ENCODE assay signal across 1 cellular context in genomic region chr2:168482245-168482644, GRCh38.
TF ChIP-seq lines count a peak whose summit lies in the region.

No MANE protein-coding gene starts in this region.

TF ChIP-seq in GM12878, 131 proteins besides CTCF, POLR2A, EP300 and RAD21:
- TF ChIP-seq PRDM15 (CRISPR knock-in tag; IDR thresholded peaks at IDR 0.05), result no peak
- TF ChIP-seq KAT2A (conservative IDR thresholded peaks at IDR 0.05; ENCODE audit: control insufficient read depth, low read depth, low read length), result no peak
- TF ChIP-seq CHD1 (IDR thresholded peaks at IDR 0.05; ENCODE audit: low read depth, low read length), result no peak
- TF ChIP-seq HDGF (IDR thresholded peaks at IDR 0.05), result no peak
- no peak for TF ChIP-seq ZNF24 (IDR thresholded peaks at IDR 0.05)
- no peak for TF ChIP-seq YY1 (IDR thresholded peaks at IDR 0.05; ENCODE audit: low read depth, low read length)
TF ChIP-seq in GM12878: peak in this region for 0.
